8 cellular contexts compared by ENCODE assay signal in the genomic region with DNA sequence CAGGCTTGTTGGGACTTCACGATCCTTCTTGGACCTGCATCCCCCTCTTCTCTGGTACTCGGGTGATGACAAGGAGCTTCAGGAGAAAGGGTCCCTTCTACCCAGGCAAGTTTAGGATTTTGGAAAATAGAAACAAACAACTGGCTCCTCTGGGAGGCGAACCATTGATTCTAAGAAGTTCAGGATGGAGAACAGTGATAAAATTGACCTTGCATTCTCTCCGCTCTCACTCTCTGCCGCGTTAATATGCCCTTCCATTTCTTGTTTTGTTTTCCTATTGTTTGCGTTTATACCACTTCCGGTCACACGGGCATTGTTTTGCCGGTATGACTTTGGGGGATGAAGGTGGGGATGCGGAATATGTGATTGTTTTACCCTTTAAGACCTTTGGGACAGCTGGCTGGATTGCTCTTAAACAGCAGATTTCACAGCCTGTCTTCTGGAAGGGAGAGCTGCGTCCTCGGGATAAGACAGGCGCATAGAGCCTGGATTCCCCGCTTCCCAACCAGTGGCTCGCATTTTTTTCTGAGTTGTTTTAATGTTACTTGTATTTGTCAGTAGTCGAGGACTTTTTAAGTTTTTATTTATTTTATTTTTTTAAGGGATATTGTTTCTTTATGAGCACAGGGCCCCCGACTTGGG.
A peak's percentile ranks its signal among the peaks of the same experiment; 100 is the strongest.
DNase-seq lines count a peak whose midpoint lies in the region; ATAC-seq and TF ChIP-seq lines count a peak whose summit lies in the region.

No MANE protein-coding gene starts in this region.

- H3K27ac ChIP-seq in IMR-90 (ENCODE audit: insufficient read depth, low read length) (no peak overlapping the region), mammary epithelial cell (ENCODE audit: insufficient read depth, low read depth, low read length) (peak overlapping the region; percentile 0)

- TF ChIP-seq POLR2A in IMR-90 (IDR thresholded peaks at IDR 0.05; ENCODE audit: low read depth, low read length): no peak

- H3K9ac ChIP-seq in IMR-90 (ENCODE audit: low read depth, low read length) (peak overlapping the region; percentile 4; the same call in 1 of the 2 replicates), mammary epithelial cell (ENCODE audit: insufficient read depth, low read length) (peak overlapping the region; percentile 49)

- H4K8ac ChIP-seq in IMR-90 (ENCODE audit: low read depth in 2 of 2, low read length in 2 of 2): no peak overlapping the region

- no peak overlapping the region for H2AK9ac ChIP-seq in IMR-90 (replicated peaks; ENCODE audit: low read depth, low read length, poor library complexity)

- H3K18ac ChIP-seq in IMR-90 (ENCODE audit: low read depth, low read length): no peak overlapping the region

- BruUV-seq in Caco-2 (replicated peaks; lab: Mats Ljungman, UMichigan) (no TSS peak), IMR-90 (replicated peaks; lab: Mats Ljungman, UMichigan) (no TSS peak), mammary epithelial cell (replicated peaks; lab: Mats Ljungman, UMichigan) (no TSS peak)

- H3K4me2 ChIP-seq in IMR-90 (ENCODE audit: low read depth, low read length) (peak overlapping the region; percentile 99), mammary epithelial cell (ENCODE audit: insufficient read depth, low read depth, low read length) (peak overlapping the region; percentile 86)

- H3K4me3 ChIP-seq in Caco-2 (ENCODE audit: low read depth, low read length): peak overlapping the region; percentile 33
- H3K4me3 ChIP-seq in IMR-90 (ENCODE audit: insufficient read depth, low read depth, low read length): peak overlapping the region; percentile 43
- peak overlapping the region; percentile 44 to 78 (median 64) for H3K4me3 ChIP-seq in mammary epithelial cell (replicated peaks in 1 of 3; ENCODE audit: insufficient read depth in 1 of 3, low read depth in 2 of 3, low read length in 3 of 3)

- H2AFZ ChIP-seq in IMR-90 (replicated peaks; ENCODE audit: low read length, poor library complexity) (no peak overlapping the region), mammary epithelial cell (ENCODE audit: low read depth, low read length) (peak overlapping the region; percentile 97)

- intact Hi-C loops in Caco-2 (cut with micrococcal nuclease; ENCODE audit: unreplicated experiment): loop anchor here (5.0 kb wide), 1 partner anchor 135 kb away; no protein-coding TSS in a partner anchor
- intact Hi-C loops in IMR-90 (cut with micrococcal nuclease): no loop called here
- intact Hi-C loops in mammary epithelial cell (cut with micrococcal nuclease): loop anchor here (1.0 kb wide), 2 partner anchors 70 to 278 kb away; no protein-coding TSS in a partner anchor

- H4K20me1 ChIP-seq in IMR-90 (ENCODE audit: insufficient read depth, low read length) (no peaks in the 10 kb centered on the region), mammary epithelial cell (ENCODE audit: insufficient read depth, low read length) (no peaks in the 10 kb centered on the region)

- in situ Hi-C loops in IMR-90 (cut with MboI; ENCODE audit: low sequenced_read_pairs): no loop called here
- in situ Hi-C loops in mammary epithelial cell (cut with MboI; ENCODE audit: low sequenced_read_pairs in 2 of 2): loop anchor here in 1 of 2 donors (25.0 kb wide), 1 partner anchor 305 kb away; the partner anchor contains the start of gene POM121L2

- no peak overlapping the region for H2AK5ac ChIP-seq in IMR-90 (ENCODE audit: low read depth, low read length)

- H3K4me3 Mint-ChIP-seq in Caco-2 (ENCODE audit: unreplicated experiment): peak overlapping the region; percentile 86
- H3K4me3 Mint-ChIP-seq in nephron: peak overlapping the region; percentile 87 to 91 (median 90)

- H3K9me3 Mint-ChIP-seq in Caco-2 (ENCODE audit: unreplicated experiment) (no peaks in the 10 kb centered on the region), nephron (no peaks in the 10 kb centered on the region)

- H3K36me3 ChIP-seq in Caco-2 (ENCODE audit: control insufficient read depth, insufficient read depth, low read length) (no peaks in the 10 kb centered on the region), IMR-90 (ENCODE audit: control insufficient read depth, insufficient read depth, low read length) (no peaks in the 10 kb centered on the region), mammary epithelial cell (ENCODE audit: insufficient read depth, low read length) (no peaks in the 10 kb centered on the region)

- DNase-seq in Caco-2: no peak
- DNase-seq in IMR-90: no peak
- peak; percentile 38 for DNase-seq in mammary epithelial cell
- no peak for DNase-seq in germinal center (ENCODE audit: low spot score)
- DNase-seq in stimulated activated CD8-positive, alpha-beta memory T cell treated with anti-CD3 and anti-CD28 coated beads, Interleukin-4, amount 100 ng/mL, for 48 hours: no peak

- no peak overlapping the region for H3K4ac ChIP-seq in IMR-90 (ENCODE audit: low read depth, low read length)

- no peak for TF ChIP-seq RAD21 in IMR-90 (IDR thresholded peaks at IDR 0.05; ENCODE audit: low read length)

- TF ChIP-seq CTCF in Caco-2 (IDR thresholded peaks at IDR 0.05; ENCODE audit: insufficient read depth in 1 of 2, low read depth in 1 of 2, low read length in 1 of 2, severe bottlenecking in 1 of 2, unreplicated experiment in 1 of 2) (no peak), IMR-90 (conservative IDR thresholded peaks at IDR 0.05; ENCODE audit: low read depth, low read length) (no peak), mammary epithelial cell (conservative IDR thresholded peaks at IDR 0.05 in 1 of 2, IDR thresholded peaks at IDR 0.05 in 1 of 2; ENCODE audit: extremely low read depth in 1 of 2, insufficient read depth in 1 of 2, low read depth in 1 of 2, low read length in 2 of 2) (no peak), nephron (IDR thresholded peaks at IDR 0.05; ENCODE audit: unreplicated experiment in 3 of 3) (no peak)

- no peak overlapping the region for H2BK120ac ChIP-seq in IMR-90 (ENCODE audit: low read depth, low read length)

- H3K27me3 Mint-ChIP-seq in Caco-2 (ENCODE audit: insufficient read depth, unreplicated experiment) (peaks cover 3% of the 10 kb centered on the region), nephron (ENCODE audit: low read depth) (peaks cover 56% of the 10 kb centered on the region)

- no peak overlapping the region for H4K5ac ChIP-seq in IMR-90 (ENCODE audit: low read depth, low read length)

- no peak overlapping the region for H3K56ac ChIP-seq in IMR-90 (ENCODE audit: extremely low read depth, insufficient read depth, low read length)

- no peaks in the 10 kb centered on the region for H3K79me2 ChIP-seq in mammary epithelial cell (ENCODE audit: insufficient read depth, low read length)

- H2BK15ac ChIP-seq in IMR-90 (ENCODE audit: low read depth, low read length): no peak overlapping the region

- H3K9me3 ChIP-seq in Caco-2: no peaks in the 10 kb centered on the region
- no peaks in the 10 kb centered on the region for H3K9me3 ChIP-seq in IMR-90 (ENCODE audit: control insufficient read depth, insufficient read depth, low read length)
- H3K9me3 ChIP-seq in mammary epithelial cell (replicated peaks; ENCODE audit: insufficient read depth, low read length): no peaks in the 10 kb centered on the region

- ATAC-seq in IMR-90 (ENCODE audit: low read depth): peak; percentile 74
- ATAC-seq in GM21619 (IDR thresholded peaks at IDR 0.05; ENCODE audit: unreplicated experiment): no peak
- ATAC-seq in HG03520 (IDR thresholded peaks at IDR 0.05; ENCODE audit: unreplicated experiment): no peak

- H3K14ac ChIP-seq in IMR-90 (replicated peaks; ENCODE audit: low read depth, low read length): no peak overlapping the region

- H2BK5ac ChIP-seq in IMR-90 (ENCODE audit: low read depth, low read length, poor library complexity, severe bottlenecking): no peak overlapping the region

- CTCF ChIA-PET in Caco-2 (lab: Charles Lee) (interaction anchor here (0.7 to 2.0 kb wide), 5 partner anchors 8 to 440 kb away, joined by 3 to 13 read pairs (median 3); no protein-coding TSS in a partner anchor), IMR-90 (lab: Yijun Ruan, JAX) (no interaction called here), mammary epithelial cell (lab: Charles Lee; ENCODE audit: low non-redundant PET) (interaction anchor here (0.7 to 1.0 kb wide), 4 partner anchors 8 to 1307 kb away, joined by 3 to 8 read pairs (median 3); partner anchors contain the start of gene TRIM27)

- H3K23ac ChIP-seq in IMR-90 (ENCODE audit: low read depth, low read length): no peak overlapping the region

- H3K4me1 Mint-ChIP-seq in Caco-2 (ENCODE audit: low read depth, unreplicated experiment) (peaks cover 6% of the 10 kb centered on the region), nephron (peaks cover 12% of the 10 kb centered on the region)

- H3K79me1 ChIP-seq in IMR-90 (ENCODE audit: low read depth in 1 of 2, low read length in 2 of 2): no peaks in the 10 kb centered on the region

- H3K27me3 ChIP-seq in Caco-2 (replicated peaks; ENCODE audit: control insufficient read depth, insufficient read depth, low read length) (no peaks in the 10 kb centered on the region), IMR-90 (ENCODE audit: control insufficient read depth, insufficient read depth, low read length) (no peaks in the 10 kb centered on the region), mammary epithelial cell (ENCODE audit: insufficient read depth, low read length) (no peaks in the 10 kb centered on the region)

- no CpG with 5 or more reads among the region's 18 CpGs for WGBS in IMR-90 (ENCODE audit: extremely low coverage in 2 of 2, insufficient read length in 1 of 2), 2 experiments
- WGBS in mammary epithelial cell (ENCODE audit: low coverage, missing lambda C conversion rate): 18% methylated on average over 18 of the region's 18 CpGs

- H3K36me3 Mint-ChIP-seq in Caco-2 (ENCODE audit: insufficient read depth, unreplicated experiment) (peaks cover 8% of the 10 kb centered on the region), nephron (ENCODE audit: low read depth) (no peaks in the 10 kb centered on the region)

- no peak overlapping the region for H2BK20ac ChIP-seq in IMR-90 (ENCODE audit: low read depth, low read length)

- H3K4me1 ChIP-seq in Caco-2 (no peaks in the 10 kb centered on the region), IMR-90 (ENCODE audit: control insufficient read depth, insufficient read depth, low read length) (no peaks in the 10 kb centered on the region), mammary epithelial cell (ENCODE audit: insufficient read depth, low read length) (peaks cover 4% of the 10 kb centered on the region)

- dilution Hi-C loops in IMR-90 (cut with HindIII; ENCODE audit: low sequenced_read_pairs, unreplicated experiment): no loop called here
- dilution Hi-C loops in mammary epithelial cell (cut with HindIII; ENCODE audit: low sequenced_read_pairs): no loop called here

- no peaks in the 10 kb centered on the region for H3K9me1 ChIP-seq in IMR-90 (ENCODE audit: insufficient read depth, low read length)

- H4K91ac ChIP-seq in IMR-90 (ENCODE audit: insufficient read depth, low read depth, low read length): no peak overlapping the region

- H3K27ac Mint-ChIP-seq in Caco-2 (ENCODE audit: unreplicated experiment) (no peak overlapping the region), nephron (peak overlapping the region; percentile 20 to 67 (median 39))

- POLR2A ChIA-PET in Caco-2 (lab: Charles Lee): interaction anchor here (0.7 kb wide), 1 partner anchor 14 kb away, joined by 3 read pairs; no protein-coding TSS in a partner anchor
- POLR2A ChIA-PET in IMR-90 (lab: Charles Lee; ENCODE audit: unreplicated experiment): no interaction called here
